9 cellular contexts compared by ENCODE assay signal in the genomic region with DNA sequence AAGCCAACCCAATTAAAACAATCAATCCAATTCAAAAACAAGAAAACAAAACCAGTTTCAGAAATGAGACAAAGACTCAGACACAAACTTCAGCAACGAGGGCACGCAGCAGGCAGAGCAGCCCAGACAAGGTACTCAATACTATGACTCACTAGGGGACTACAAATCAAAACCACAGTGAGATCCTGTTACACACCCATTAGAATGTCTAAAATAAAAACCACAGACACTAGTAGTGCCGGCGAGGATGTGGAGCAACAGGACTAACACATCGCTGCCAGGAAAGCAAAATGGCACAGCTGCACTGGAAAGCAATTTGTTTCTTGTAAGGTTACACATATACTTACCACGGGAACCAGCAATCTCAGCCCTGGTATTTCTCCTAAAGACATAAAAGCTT. TPM values are rescaled to one million over a fixed set of nuclear protein-coding genes. Genes with fewer than 3 reads are reported as not detected.
DNase-seq lines count a peak whose midpoint lies in the region; ATAC-seq and TF ChIP-seq lines count a peak whose summit lies in the region.
"Had no signal": no experiment of that assay in that cellular context is flagged by ENCODE, and none has a peak within 500 bp of the region (broad histone marks: within the 10 kb centered on the region; RNA-seq: fewer than 3 reads in every experiment).

No MANE protein-coding gene starts in this region.

- TF ChIP-seq CTCF in kidney epithelial cell (IDR thresholded peaks at IDR 0.05; ENCODE audit: insufficient read depth, low read length, poor library complexity, severe bottlenecking) = no peak

- CTCF ChIA-PET in activated CD4-positive, alpha-beta memory T cell treated with anti-CD3 and anti-CD28 coated beads, Interleukin-2, amount 10 ng/mL, durations not matched to agents 7 days and 5 days (lab: Charles Lee) = no interaction called here

- no peaks in the 10 kb centered on the region for H3K36me3 Mint-ChIP-seq in activated CD4-positive, alpha-beta memory T cell treated with anti-CD3 and anti-CD28 coated beads, Interleukin-2, amount 10 ng/mL, durations not matched to agents 7 days and 5 days (ENCODE audit: low read depth)

- H3K4me3 Mint-ChIP-seq in activated CD4-positive, alpha-beta memory T cell treated with anti-CD3 and anti-CD28 coated beads, Interleukin-2, amount 10 ng/mL, durations not matched to agents 7 days and 5 days = no peak overlapping the region
- H3K4me3 Mint-ChIP-seq: activated B cell treated with CpG ODN at 0.5 μM for 24 hours had no signal

- no peak overlapping the region for H3K4me3 ChIP-seq in Jurkat, Clone E6-1 (ENCODE audit: low read length)
- no peak overlapping the region for H3K4me3 ChIP-seq in kidney epithelial cell (ENCODE audit: low read depth, low read length)

- peaks cover 14% of the 10 kb centered on the region for H3K4me1 Mint-ChIP-seq in activated CD4-positive, alpha-beta memory T cell treated with anti-CD3 and anti-CD28 coated beads, Interleukin-2, amount 10 ng/mL, durations not matched to agents 7 days and 5 days
- H3K4me1 Mint-ChIP-seq: activated B cell treated with CpG ODN at 0.5 μM for 24 hours had no signal

- no peaks in the 10 kb centered on the region for H3K36me3 ChIP-seq in kidney epithelial cell (ENCODE audit: control insufficient read depth, insufficient read depth, low read length)

- ATAC-seq in GM18861 (IDR thresholded peaks at IDR 0.05; ENCODE audit: unreplicated experiment) = no peak
- no peak for ATAC-seq in HG03354 (IDR thresholded peaks at IDR 0.05; ENCODE audit: poor library complexity, severe bottlenecking, unreplicated experiment)
- ATAC-seq in HG02884 (IDR thresholded peaks at IDR 0.05; ENCODE audit: unreplicated experiment) = no peak

- H3K27me3 ChIP-seq in kidney epithelial cell (ENCODE audit: control insufficient read depth, insufficient read depth, low read length) = no peaks in the 10 kb centered on the region

- no peak overlapping the region for H3K27ac Mint-ChIP-seq in activated CD4-positive, alpha-beta memory T cell treated with anti-CD3 and anti-CD28 coated beads, Interleukin-2, amount 10 ng/mL, durations not matched to agents 7 days and 5 days
- H3K27ac Mint-ChIP-seq: activated B cell treated with CpG ODN at 0.5 μM for 24 hours had no signal

- peak; percentile 30 for DNase-seq in DMS153 (lab: John Stamatoyannopoulos, UW)
- DNase-seq in Jurkat, Clone E6-1 (ENCODE audit: low read depth, low spot score) = peak; percentile 15
- DNase-seq in activated CD4-positive, alpha-beta memory T cell treated with anti-CD3 and anti-CD28 coated beads, Interleukin-2, amount 10 ng/mL, durations not matched to agents 7 days and 5 days = peak; percentile 50
- DNase-seq in kidney epithelial cell (ENCODE audit: low read depth) = peak; percentile 32
- DNase-seq in T-helper 9 cell = no peak
- DNase-seq: activated B cell treated with CpG ODN at 0.5 μM for 24 hours had no signal

- H3K9me3 Mint-ChIP-seq in activated CD4-positive, alpha-beta memory T cell treated with anti-CD3 and anti-CD28 coated beads, Interleukin-2, amount 10 ng/mL, durations not matched to agents 7 days and 5 days = no peaks in the 10 kb centered on the region
- H3K9me3 Mint-ChIP-seq: activated B cell treated with CpG ODN at 0.5 μM for 24 hours had no signal

- H3K27me3 Mint-ChIP-seq in activated CD4-positive, alpha-beta memory T cell treated with anti-CD3 and anti-CD28 coated beads, Interleukin-2, amount 10 ng/mL, durations not matched to agents 7 days and 5 days = peaks cover 1% of the 10 kb centered on the region

- POLR2A ChIA-PET in activated CD4-positive, alpha-beta memory T cell treated with anti-CD3 and anti-CD28 coated beads, Interleukin-2, amount 10 ng/mL, durations not matched to agents 7 days and 5 days (lab: Charles Lee) = no interaction called here

RNA-seq across cellular contexts. Expression of gene MAS1L, which starts 28.4 kb away (rescaled TPM):
- polyA plus RNA-seq in Jurkat, Clone E6-1 (2012; ENCODE audit: insufficient read depth, insufficient read length) = not detected
- total RNA-seq in activated CD4-positive, alpha-beta memory T cell treated with anti-CD3 and anti-CD28 coated beads, Interleukin-2, amount 10 ng/mL, durations not matched to agents 7 days and 5 days = not detected
- total RNA-seq in kidney epithelial cell = not detected in 2 replicates
- total RNA-seq: activated B cell treated with CpG ODN at 0.5 μM for 24 hours had no signal

RNA-seq across cellular contexts. Expression of gene UBD, which starts 43.4 kb away (rescaled TPM):
- not detected for polyA plus RNA-seq in Jurkat, Clone E6-1 (2012; ENCODE audit: insufficient read depth, insufficient read length)
- total RNA-seq in activated CD4-positive, alpha-beta memory T cell treated with anti-CD3 and anti-CD28 coated beads, Interleukin-2, amount 10 ng/mL, durations not matched to agents 7 days and 5 days = under 1 TPM; 0.38 to 0.40 TPM
- 7.3 and 9.4 TPM in 2 replicates for total RNA-seq in kidney epithelial cell
- total RNA-seq: activated B cell treated with CpG ODN at 0.5 μM for 24 hours had no signal

RNA-seq across cellular contexts. Expression of gene OR2H1, which starts 59.2 kb away (rescaled TPM):
- not detected for polyA plus RNA-seq in Jurkat, Clone E6-1 (2012; ENCODE audit: insufficient read depth, insufficient read length)
- not detected for total RNA-seq in activated CD4-positive, alpha-beta memory T cell treated with anti-CD3 and anti-CD28 coated beads, Interleukin-2, amount 10 ng/mL, durations not matched to agents 7 days and 5 days
- not detected in 2 replicates for total RNA-seq in kidney epithelial cell
- total RNA-seq: activated B cell treated with CpG ODN at 0.5 μM for 24 hours had no signal

RNA-seq across cellular contexts. Expression of gene OR11A1, which starts 59.2 kb away (rescaled TPM):
- polyA plus RNA-seq in Jurkat, Clone E6-1 (2012; ENCODE audit: insufficient read depth, insufficient read length) = not detected
- not detected for total RNA-seq in activated CD4-positive, alpha-beta memory T cell treated with anti-CD3 and anti-CD28 coated beads, Interleukin-2, amount 10 ng/mL, durations not matched to agents 7 days and 5 days
- total RNA-seq in kidney epithelial cell = not detected in 2 replicates
- total RNA-seq: activated B cell treated with CpG ODN at 0.5 μM for 24 hours had no signal
